1 cellular context compared by ENCODE assay signal in the genomic region with DNA sequence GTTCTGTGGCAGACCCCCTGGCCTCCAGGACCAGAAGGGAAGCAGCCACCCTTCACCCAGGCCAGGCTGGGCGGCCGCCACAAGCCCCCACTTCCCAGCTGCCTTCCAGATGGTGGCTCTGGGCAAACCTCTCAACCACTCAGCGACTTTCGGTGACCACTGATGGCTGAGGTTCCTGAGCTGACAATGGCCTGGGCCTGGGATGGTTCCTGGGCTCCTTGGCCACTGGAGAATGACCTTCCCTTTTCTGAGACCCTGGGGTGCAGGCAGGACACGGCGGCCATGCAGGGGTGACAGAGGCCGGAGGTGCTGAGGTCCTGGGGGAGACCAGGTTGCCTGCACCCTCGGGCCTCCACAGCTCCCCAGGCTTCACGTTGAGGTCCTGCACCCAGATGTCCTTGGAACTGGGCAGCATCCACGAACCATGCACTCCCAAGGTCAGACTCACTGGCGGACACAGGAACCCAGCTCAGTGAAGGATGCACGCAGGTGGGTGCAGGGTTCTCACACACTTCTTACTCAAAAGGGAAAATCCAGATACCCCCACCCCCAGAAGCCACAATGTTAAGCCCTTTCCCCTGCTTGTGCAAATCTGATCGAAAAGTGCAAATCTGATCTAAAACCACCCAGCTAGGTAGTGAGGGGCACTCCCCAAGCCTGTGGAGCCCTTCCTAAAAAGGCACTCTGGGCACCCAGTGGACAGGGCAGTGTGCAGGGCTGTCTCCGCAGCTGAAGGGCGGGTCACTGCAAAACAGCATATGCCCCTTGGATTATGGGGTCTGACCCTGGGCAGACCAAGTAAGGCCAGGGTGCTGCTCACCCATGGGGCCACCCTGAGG.
TF ChIP-seq lines count a peak whose summit lies in the region.

No MANE protein-coding gene starts in this region.

TF ChIP-seq in K562, 482 proteins besides CTCF, POLR2A, EP300 and RAD21 (continued from another document):
- TF ChIP-seq, protein P1, sequence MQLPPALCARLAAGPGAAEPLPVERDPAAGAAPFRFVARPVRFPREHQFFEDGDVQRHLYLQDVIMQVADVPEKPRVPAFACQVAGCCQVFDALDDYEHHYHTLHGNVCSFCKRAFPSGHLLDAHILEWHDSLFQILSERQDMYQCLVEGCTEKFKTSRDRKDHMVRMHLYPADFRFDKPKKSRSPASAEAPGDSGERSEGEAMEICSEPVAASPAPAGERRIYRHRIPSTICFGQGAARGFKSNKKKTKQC (CRISPR knock-in tag; IDR thresholded peaks at IDR 0.05), result no peak
- TF ChIP-seq, protein P2, sequence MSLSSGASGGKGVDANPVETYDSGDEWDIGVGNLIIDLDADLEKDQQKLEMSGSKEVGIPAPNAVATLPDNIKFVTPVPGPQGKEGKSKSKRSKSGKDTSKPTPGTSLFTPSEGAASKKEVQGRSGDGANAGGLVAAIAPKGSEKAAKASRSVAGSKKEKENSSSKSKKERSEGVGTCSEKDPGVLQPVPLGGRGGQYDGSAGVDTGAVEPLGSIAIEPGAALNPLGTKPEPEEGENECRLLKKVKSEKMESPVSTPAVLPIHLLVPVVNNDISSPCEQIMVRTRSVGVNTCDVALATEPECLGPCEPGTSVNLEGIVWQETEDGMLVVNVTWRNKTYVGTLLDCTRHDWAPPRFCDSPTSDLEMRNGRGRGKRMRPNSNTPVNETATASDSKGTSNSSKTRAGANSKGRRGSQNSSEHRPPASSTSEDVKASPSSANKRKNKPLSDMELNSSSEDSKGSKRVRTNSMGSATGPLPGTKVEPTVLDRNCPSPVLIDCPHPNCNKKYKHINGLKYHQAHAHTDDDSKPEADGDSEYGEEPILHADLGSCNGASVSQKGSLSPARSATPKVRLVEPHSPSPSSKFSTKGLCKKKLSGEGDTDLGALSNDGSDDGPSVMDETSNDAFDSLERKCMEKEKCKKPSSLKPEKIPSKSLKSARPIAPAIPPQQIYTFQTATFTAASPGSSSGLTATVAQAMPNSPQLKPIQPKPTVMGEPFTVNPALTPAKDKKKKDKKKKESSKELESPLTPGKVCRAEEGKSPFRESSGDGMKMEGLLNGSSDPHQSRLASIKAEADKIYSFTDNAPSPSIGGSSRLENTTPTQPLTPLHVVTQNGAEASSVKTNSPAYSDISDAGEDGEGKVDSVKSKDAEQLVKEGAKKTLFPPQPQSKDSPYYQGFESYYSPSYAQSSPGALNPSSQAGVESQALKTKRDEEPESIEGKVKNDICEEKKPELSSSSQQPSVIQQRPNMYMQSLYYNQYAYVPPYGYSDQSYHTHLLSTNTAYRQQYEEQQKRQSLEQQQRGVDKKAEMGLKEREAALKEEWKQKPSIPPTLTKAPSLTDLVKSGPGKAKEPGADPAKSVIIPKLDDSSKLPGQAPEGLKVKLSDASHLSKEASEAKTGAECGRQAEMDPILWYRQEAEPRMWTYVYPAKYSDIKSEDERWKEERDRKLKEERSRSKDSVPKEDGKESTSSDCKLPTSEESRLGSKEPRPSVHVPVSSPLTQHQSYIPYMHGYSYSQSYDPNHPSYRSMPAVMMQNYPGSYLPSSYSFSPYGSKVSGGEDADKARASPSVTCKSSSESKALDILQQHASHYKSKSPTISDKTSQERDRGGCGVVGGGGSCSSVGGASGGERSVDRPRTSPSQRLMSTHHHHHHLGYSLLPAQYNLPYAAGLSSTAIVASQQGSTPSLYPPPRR (CRISPR knock-in tag; IDR thresholded peaks at IDR 0.05; ENCODE audit: borderline replicate concordance), result no peak
- TF ChIP-seq ZNF589 (CRISPR knock-in tag; IDR thresholded peaks at IDR 0.05; ENCODE audit: low read depth) (no peak), ZNF253 (CRISPR knock-in tag; conservative IDR thresholded peaks at IDR 0.05) (no peak), MAX (CRISPR knock-in tag; IDR thresholded peaks at IDR 0.05) (no peak), SMARCA4 (IDR thresholded peaks at IDR 0.05) (no peak), MYC (IDR thresholded peaks at IDR 0.05; ENCODE audit: low read depth, low read length) (no peak), MYC (CRISPR knock-in tag; IDR thresholded peaks at IDR 0.05; ENCODE audit: borderline replicate concordance, low read depth) (no peak), ARID1B (IDR thresholded peaks at IDR 0.05) (no peak), POLR2G (IDR thresholded peaks at IDR 0.05; ENCODE audit: low read depth, low read length) (peak; percentile 79), CHD2 (IDR thresholded peaks at IDR 0.05; ENCODE audit: low read depth, low read length) (no peak), IFI16 (CRISPR knock-in tag; IDR thresholded peaks at IDR 0.05) (no peak), GTF2A2 (tag; IDR thresholded peaks at IDR 0.05) (no peak), ZNF766 (CRISPR knock-in tag; conservative IDR thresholded peaks at IDR 0.05) (no peak), CTBP1 (IDR thresholded peaks at IDR 0.05; ENCODE audit: borderline replicate concordance) (no peak), U2AF2 (optimal IDR thresholded peaks at IDR 0.05; ENCODE audit: low read depth, low read length) (no peak), EGR1 (conservative IDR thresholded peaks at IDR 0.05) (no peak), ZNF146 (CRISPR knock-in tag; IDR thresholded peaks at IDR 0.05; ENCODE audit: unreplicated experiment) (no peak), CHCHD3 (CRISPR knock-in tag; IDR thresholded peaks at IDR 0.05) (no peak), BMI1 (IDR thresholded peaks at IDR 0.05; ENCODE audit: low read length) (no peak), RBM34 (IDR thresholded peaks at IDR 0.05; ENCODE audit: borderline replicate concordance, insufficient read depth, low read length) (no peak), GABPB1 (CRISPR knock-in tag; IDR thresholded peaks at IDR 0.05) (0 out of 2 replicates have a peak, but pooled peaks have one; percentile 36), GATA2 (CRISPR knock-in tag; IDR thresholded peaks at IDR 0.05) (no peak), ZNF277 (CRISPR knock-in tag; IDR thresholded peaks at IDR 0.05; ENCODE audit: borderline replicate concordance) (no peak), EZH2 (IDR thresholded peaks at IDR 0.05; ENCODE audit: borderline replicate concordance, low read depth, low read length) (no peak), MTA3 (IDR thresholded peaks at IDR 0.05; ENCODE audit: borderline replicate concordance) (no peak), SIN3B (IDR thresholded peaks at IDR 0.05; ENCODE audit: low read depth) (no peak), ZNF174 (CRISPR knock-in tag; IDR thresholded peaks at IDR 0.05) (no peak), NCOA4 (IDR thresholded peaks at IDR 0.05; ENCODE audit: partially characterized antibody) (no peak), GABPA (tag; conservative IDR thresholded peaks at IDR 0.05; ENCODE audit: low read depth) (no peak)
- TF ChIP-seq, protein P3, sequence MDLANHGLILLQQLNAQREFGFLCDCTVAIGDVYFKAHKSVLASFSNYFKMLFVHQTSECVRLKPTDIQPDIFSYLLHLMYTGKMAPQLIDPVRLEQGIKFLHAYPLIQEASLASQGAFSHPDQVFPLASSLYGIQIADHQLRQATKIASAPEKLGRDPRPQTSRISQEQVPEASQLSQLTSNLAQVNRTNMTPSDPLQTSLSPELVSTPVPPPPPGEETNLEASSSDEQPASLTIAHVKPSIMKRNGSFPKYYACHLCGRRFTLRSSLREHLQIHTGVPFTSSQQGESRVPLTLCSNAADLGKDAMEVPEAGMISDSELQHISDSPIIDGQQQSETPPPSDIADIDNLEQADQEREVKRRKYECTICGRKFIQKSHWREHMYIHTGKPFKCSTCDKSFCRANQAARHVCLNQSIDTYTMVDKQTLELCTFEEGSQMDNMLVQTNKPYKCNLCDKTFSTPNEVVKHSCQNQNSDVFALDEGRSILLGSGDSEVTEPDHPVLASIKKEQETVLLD (IDR thresholded peaks at IDR 0.05), result no peak
- TF ChIP-seq, protein P4, sequence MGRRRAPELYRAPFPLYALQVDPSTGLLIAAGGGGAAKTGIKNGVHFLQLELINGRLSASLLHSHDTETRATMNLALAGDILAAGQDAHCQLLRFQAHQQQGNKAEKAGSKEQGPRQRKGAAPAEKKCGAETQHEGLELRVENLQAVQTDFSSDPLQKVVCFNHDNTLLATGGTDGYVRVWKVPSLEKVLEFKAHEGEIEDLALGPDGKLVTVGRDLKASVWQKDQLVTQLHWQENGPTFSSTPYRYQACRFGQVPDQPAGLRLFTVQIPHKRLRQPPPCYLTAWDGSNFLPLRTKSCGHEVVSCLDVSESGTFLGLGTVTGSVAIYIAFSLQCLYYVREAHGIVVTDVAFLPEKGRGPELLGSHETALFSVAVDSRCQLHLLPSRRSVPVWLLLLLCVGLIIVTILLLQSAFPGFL (CRISPR knock-in tag; IDR thresholded peaks at IDR 0.05), result no peak
- TF ChIP-seq, protein P5, sequence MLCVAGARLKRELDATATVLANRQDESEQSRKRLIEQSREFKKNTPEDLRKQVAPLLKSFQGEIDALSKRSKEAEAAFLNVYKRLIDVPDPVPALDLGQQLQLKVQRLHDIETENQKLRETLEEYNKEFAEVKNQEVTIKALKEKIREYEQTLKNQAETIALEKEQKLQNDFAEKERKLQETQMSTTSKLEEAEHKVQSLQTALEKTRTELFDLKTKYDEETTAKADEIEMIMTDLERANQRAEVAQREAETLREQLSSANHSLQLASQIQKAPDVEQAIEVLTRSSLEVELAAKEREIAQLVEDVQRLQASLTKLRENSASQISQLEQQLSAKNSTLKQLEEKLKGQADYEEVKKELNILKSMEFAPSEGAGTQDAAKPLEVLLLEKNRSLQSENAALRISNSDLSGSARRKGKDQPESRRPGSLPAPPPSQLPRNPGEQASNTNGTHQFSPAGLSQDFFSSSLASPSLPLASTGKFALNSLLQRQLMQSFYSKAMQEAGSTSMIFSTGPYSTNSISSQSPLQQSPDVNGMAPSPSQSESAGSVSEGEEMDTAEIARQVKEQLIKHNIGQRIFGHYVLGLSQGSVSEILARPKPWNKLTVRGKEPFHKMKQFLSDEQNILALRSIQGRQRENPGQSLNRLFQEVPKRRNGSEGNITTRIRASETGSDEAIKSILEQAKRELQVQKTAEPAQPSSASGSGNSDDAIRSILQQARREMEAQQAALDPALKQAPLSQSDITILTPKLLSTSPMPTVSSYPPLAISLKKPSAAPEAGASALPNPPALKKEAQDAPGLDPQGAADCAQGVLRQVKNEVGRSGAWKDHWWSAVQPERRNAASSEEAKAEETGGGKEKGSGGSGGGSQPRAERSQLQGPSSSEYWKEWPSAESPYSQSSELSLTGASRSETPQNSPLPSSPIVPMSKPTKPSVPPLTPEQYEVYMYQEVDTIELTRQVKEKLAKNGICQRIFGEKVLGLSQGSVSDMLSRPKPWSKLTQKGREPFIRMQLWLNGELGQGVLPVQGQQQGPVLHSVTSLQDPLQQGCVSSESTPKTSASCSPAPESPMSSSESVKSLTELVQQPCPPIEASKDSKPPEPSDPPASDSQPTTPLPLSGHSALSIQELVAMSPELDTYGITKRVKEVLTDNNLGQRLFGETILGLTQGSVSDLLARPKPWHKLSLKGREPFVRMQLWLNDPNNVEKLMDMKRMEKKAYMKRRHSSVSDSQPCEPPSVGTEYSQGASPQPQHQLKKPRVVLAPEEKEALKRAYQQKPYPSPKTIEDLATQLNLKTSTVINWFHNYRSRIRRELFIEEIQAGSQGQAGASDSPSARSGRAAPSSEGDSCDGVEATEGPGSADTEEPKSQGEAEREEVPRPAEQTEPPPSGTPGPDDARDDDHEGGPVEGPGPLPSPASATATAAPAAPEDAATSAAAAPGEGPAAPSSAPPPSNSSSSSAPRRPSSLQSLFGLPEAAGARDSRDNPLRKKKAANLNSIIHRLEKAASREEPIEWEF (CRISPR knock-in tag; IDR thresholded peaks at IDR 0.05), result no peak
- TF ChIP-seq, protein P6, sequence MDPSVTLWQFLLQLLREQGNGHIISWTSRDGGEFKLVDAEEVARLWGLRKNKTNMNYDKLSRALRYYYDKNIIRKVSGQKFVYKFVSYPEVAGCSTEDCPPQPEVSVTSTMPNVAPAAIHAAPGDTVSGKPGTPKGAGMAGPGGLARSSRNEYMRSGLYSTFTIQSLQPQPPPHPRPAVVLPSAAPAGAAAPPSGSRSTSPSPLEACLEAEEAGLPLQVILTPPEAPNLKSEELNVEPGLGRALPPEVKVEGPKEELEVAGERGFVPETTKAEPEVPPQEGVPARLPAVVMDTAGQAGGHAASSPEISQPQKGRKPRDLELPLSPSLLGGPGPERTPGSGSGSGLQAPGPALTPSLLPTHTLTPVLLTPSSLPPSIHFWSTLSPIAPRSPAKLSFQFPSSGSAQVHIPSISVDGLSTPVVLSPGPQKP (CRISPR knock-in tag; IDR thresholded peaks at IDR 0.05), result no peak
- TF ChIP-seq, protein P7, sequence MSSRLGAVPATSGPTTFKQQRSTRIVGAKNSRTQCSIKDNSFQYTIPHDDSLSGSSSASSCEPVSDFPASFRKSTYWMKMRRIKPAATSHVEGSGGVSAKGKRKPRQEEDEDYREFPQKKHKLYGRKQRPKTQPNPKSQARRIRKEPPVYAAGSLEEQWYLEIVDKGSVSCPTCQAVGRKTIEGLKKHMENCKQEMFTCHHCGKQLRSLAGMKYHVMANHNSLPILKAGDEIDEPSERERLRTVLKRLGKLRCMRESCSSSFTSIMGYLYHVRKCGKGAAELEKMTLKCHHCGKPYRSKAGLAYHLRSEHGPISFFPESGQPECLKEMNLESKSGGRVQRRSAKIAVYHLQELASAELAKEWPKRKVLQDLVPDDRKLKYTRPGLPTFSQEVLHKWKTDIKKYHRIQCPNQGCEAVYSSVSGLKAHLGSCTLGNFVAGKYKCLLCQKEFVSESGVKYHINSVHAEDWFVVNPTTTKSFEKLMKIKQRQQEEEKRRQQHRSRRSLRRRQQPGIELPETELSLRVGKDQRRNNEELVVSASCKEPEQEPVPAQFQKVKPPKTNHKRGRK (tag; IDR thresholded peaks at IDR 0.05), result no peak
